33 cellular contexts compared by ENCODE assay signal in genomic region chr11:118111019-118111743, GRCh38. TPM values are rescaled to one million over a fixed set of nuclear protein-coding genes. Genes with fewer than 3 reads are reported as not detected.
DNase-seq lines count a peak whose midpoint lies in the region; ATAC-seq and TF ChIP-seq lines count a peak whose summit lies in the region.
"Had no signal": no experiment of that assay in that cellular context is flagged by ENCODE, and none has a peak within 500 bp of the region (broad histone marks: within the 10 kb centered on the region; RNA-seq: fewer than 3 reads in every experiment).

No MANE protein-coding gene starts in this region.

- no peak for ATAC-seq in PC-3
- no peak for ATAC-seq in stimulated activated effector memory CD8-positive, alpha-beta T cell treated with anti-CD3 and anti-CD28 coated beads, Interleukin-12 subunit alpha, Interleukin-12 subunit beta, amount 100 ng/mL, for 72 hours
- ATAC-seq: activated CD8-positive, alpha-beta T cell treated with anti-CD3 and anti-CD28 coated beads, Interleukin-2, amount 10 ng/mL, durations not matched to agents 7 days and 5 days; left ventricle myocardium superior had no signal

- POLR2A ChIA-PET in PC-3 (lab: Charles Lee; ENCODE audit: unreplicated experiment), result no interaction called here

- no peak overlapping the region for H3K4me3 Mint-ChIP-seq in stimulated activated effector memory CD8-positive, alpha-beta T cell treated with anti-CD3 and anti-CD28 coated beads, Interleukin-12 subunit alpha, Interleukin-12 subunit beta, amount 100 ng/mL, for 72 hours
- H3K4me3 Mint-ChIP-seq: activated CD8-positive, alpha-beta T cell treated with anti-CD3 and anti-CD28 coated beads, Interleukin-2, amount 10 ng/mL, durations not matched to agents 7 days and 5 days; activated naive CD8-positive, alpha-beta T cell; H9; nephron; T-helper 2 cell treated with Interferon-gamma antibody and Interleukin-4, amounts not matched to agents 5 μg/mL and 100 μg/mL, for 36 hours had no signal

- no peak overlapping the region for H3K4me2 ChIP-seq in PC-3 (ENCODE audit: low read length)
- no peak overlapping the region for H3K4me2 ChIP-seq in mammary epithelial cell (ENCODE audit: insufficient read depth, low read depth, low read length)

- H3K36me3 Mint-ChIP-seq in stimulated activated effector memory CD8-positive, alpha-beta T cell treated with anti-CD3 and anti-CD28 coated beads, Interleukin-12 subunit alpha, Interleukin-12 subunit beta, amount 100 ng/mL, for 72 hours, result no peaks in the 10 kb centered on the region
- H3K36me3 Mint-ChIP-seq: activated naive CD8-positive, alpha-beta T cell had no signal

- intact Hi-C loops in PC-3 (cut with micrococcal nuclease), result no loop called here
- intact Hi-C loops in mammary epithelial cell (cut with micrococcal nuclease), result no loop called here

- H3K9ac ChIP-seq in PC-3 (ENCODE audit: low read length), result no peak overlapping the region
- no peak overlapping the region for H3K9ac ChIP-seq in mammary epithelial cell (ENCODE audit: insufficient read depth, low read length)
- H3K9ac ChIP-seq: BLaER1 treated with 17β-estradiol and CSF1 and Interleukin-3, amounts not matched to agents 10 nM and 100 nM had no signal

- H3K36me3 ChIP-seq in PC-3 (ENCODE audit: low read depth, low read length) (no peaks in the 10 kb centered on the region), mammary epithelial cell (ENCODE audit: insufficient read depth, low read length) (no peaks in the 10 kb centered on the region)
- H3K36me3 ChIP-seq: BLaER1 treated with 17β-estradiol and CSF1 and Interleukin-3, amounts not matched to agents 10 nM and 100 nM; ovary; thyroid gland had no signal

- H3K27ac ChIP-seq in PC-3 (ENCODE audit: low read length) (no peak overlapping the region), mammary epithelial cell (ENCODE audit: insufficient read depth, low read depth, low read length) (no peak overlapping the region)
- H3K27ac ChIP-seq: BLaER1 treated with 17β-estradiol and CSF1 and Interleukin-3, amounts not matched to agents 10 nM and 100 nM; coronary artery; ovary; Peyer's patch; thyroid gland had no signal

- H3K9me3 ChIP-seq in PC-3 (ENCODE audit: low read length), result no peaks in the 10 kb centered on the region
- H3K9me3 ChIP-seq in mammary epithelial cell (replicated peaks; ENCODE audit: insufficient read depth, low read length), result no peaks in the 10 kb centered on the region
- H3K9me3 ChIP-seq: BLaER1 treated with 17β-estradiol and CSF1 and Interleukin-3, amounts not matched to agents 10 nM and 100 nM; ovary; Peyer's patch; thyroid gland had no signal

- no peaks in the 10 kb centered on the region for H4K20me1 ChIP-seq in PC-3 (ENCODE audit: low read length)
- no peaks in the 10 kb centered on the region for H4K20me1 ChIP-seq in mammary epithelial cell (ENCODE audit: insufficient read depth, low read length)
- H4K20me1 ChIP-seq: BLaER1 treated with 17β-estradiol and CSF1 and Interleukin-3, amounts not matched to agents 10 nM and 100 nM had no signal

- in situ Hi-C loops in mammary epithelial cell (cut with MboI; ENCODE audit: low sequenced_read_pairs in 2 of 2), result no loop called here

- H3K79me2 ChIP-seq in PC-3 (ENCODE audit: low read length), result no peaks in the 10 kb centered on the region
- no peaks in the 10 kb centered on the region for H3K79me2 ChIP-seq in mammary epithelial cell (ENCODE audit: insufficient read depth, low read length)

- peak overlapping the region; percentile 61 for H3K27ac Mint-ChIP-seq in stimulated activated effector memory CD8-positive, alpha-beta T cell treated with anti-CD3 and anti-CD28 coated beads, Interleukin-12 subunit alpha, Interleukin-12 subunit beta, amount 100 ng/mL, for 72 hours
- H3K27ac Mint-ChIP-seq: activated naive CD8-positive, alpha-beta T cell; activated T-helper 2 cell treated with anti-CD3 and anti-CD28 coated beads, Interferon-gamma antibody, Interleukin-2, Interleukin-4, amounts not matched to agents 10 μg/mL and 5 μg/mL and 100 μg/mL, durations not matched to agents 14 hours and 24 hours and 36 hours; T-helper 2 cell treated with Interferon-gamma antibody and Interleukin-4, amounts not matched to agents 5 μg/mL and 100 μg/mL, for 36 hours had no signal

- H3K4me3 ChIP-seq in PC-3 (ENCODE audit: low read length) (no peak overlapping the region), mammary epithelial cell (replicated peaks in 1 of 3; ENCODE audit: insufficient read depth in 1 of 3, low read depth in 2 of 3, low read length in 3 of 3) (no peak overlapping the region)
- H3K4me3 ChIP-seq: BLaER1 treated with 17β-estradiol and CSF1 and Interleukin-3, amounts not matched to agents 10 nM and 100 nM; coronary artery; ovary; Peyer's patch; skin epidermis; thyroid gland had no signal

- CTCF ChIA-PET in PC-3 (lab: Charles Lee) (no interaction called here), mammary epithelial cell (lab: Charles Lee; ENCODE audit: low non-redundant PET) (no interaction called here)

- no peak for TF ChIP-seq CTCF in PC-3 (conservative IDR thresholded peaks at IDR 0.05; ENCODE audit: low read depth, low read length)
- no peak for TF ChIP-seq CTCF in mammary epithelial cell (conservative IDR thresholded peaks at IDR 0.05 in 1 of 2, IDR thresholded peaks at IDR 0.05 in 1 of 2; ENCODE audit: extremely low read depth in 1 of 2, insufficient read depth in 1 of 2, low read depth in 1 of 2, low read length in 2 of 2)

- H3K27me3 ChIP-seq in PC-3 (ENCODE audit: low read length), result peaks cover 58% of the 10 kb centered on the region
- no peaks in the 10 kb centered on the region for H3K27me3 ChIP-seq in mammary epithelial cell (ENCODE audit: insufficient read depth, low read length)
- H3K27me3 ChIP-seq: BLaER1 treated with 17β-estradiol and CSF1 and Interleukin-3, amounts not matched to agents 10 nM and 100 nM; ovary; Peyer's patch; thyroid gland had no signal

- peaks cover 13% of the 10 kb centered on the region for H3K4me1 Mint-ChIP-seq in stimulated activated effector memory CD8-positive, alpha-beta T cell treated with anti-CD3 and anti-CD28 coated beads, Interleukin-12 subunit alpha, Interleukin-12 subunit beta, amount 100 ng/mL, for 72 hours

- no peaks in the 10 kb centered on the region for H3K9me2 ChIP-seq in PC-3 (replicated peaks; ENCODE audit: low read length)

- no peaks in the 10 kb centered on the region for H3F3A ChIP-seq in PC-3 (ENCODE audit: low read length, unreplicated experiment)

- no peaks in the 10 kb centered on the region for H3K4me1 ChIP-seq in PC-3 (ENCODE audit: insufficient read depth, low read length)
- peaks cover 7% of the 10 kb centered on the region for H3K4me1 ChIP-seq in mammary epithelial cell (ENCODE audit: insufficient read depth, low read length)
- H3K4me1 ChIP-seq: Peyer's patch, thyroid gland had no signal

- dilution Hi-C loops in mammary epithelial cell (cut with HindIII; ENCODE audit: low sequenced_read_pairs), result no loop called here

- BruUV-seq in PC-3 (replicated peaks; lab: Mats Ljungman, UMichigan) (no TSS peak), mammary epithelial cell (replicated peaks; lab: Mats Ljungman, UMichigan) (no TSS peak)

- 58% methylated on average over 7 of the region's 8 CpGs for WGBS in mammary epithelial cell (ENCODE audit: low coverage, missing lambda C conversion rate)

- DNase-seq in PC-3, result peak; percentile 39
- DNase-seq in mammary epithelial cell, result peak; percentile 20
- peak; percentile 53 for DNase-seq in mesenteric fat pad (ENCODE audit: low spot score)
- no peak for DNase-seq in stimulated activated effector memory CD8-positive, alpha-beta T cell treated with anti-CD3 and anti-CD28 coated beads, Interleukin-12 subunit alpha, Interleukin-12 subunit beta, amount 100 ng/mL, for 72 hours (ENCODE audit: low spot score in 2 of 2)
- DNase-seq in inferior parietal cortex (ENCODE audit: extremely low spot score), result no peak
- no peak for DNase-seq in DMS53 (lab: John Stamatoyannopoulos, UW)
- no peak for DNase-seq in stimulated activated naive CD4-positive, alpha-beta T cell treated with Interleukin-2 at 50 U/mL for 16 hours (lab: John Stamatoyannopoulos, UW)
- DNase-seq: activated CD4-positive, alpha-beta T cell treated with anti-CD3 and anti-CD28 coated beads for 4 hours; activated CD8-positive, alpha-beta T cell treated with anti-CD3 and anti-CD28 coated beads, Interleukin-2, amount 10 ng/mL, durations not matched to agents 7 days and 5 days; activated T-cell treated with anti-CD3 and anti-CD28 coated beads for 4 hours; DMS79; effector memory CD4-positive, alpha-beta T cell; glutamatergic neuron; H9; left ventricle myocardium superior; midbrain; NCI-H1417 treated with DMSO at 0.1 percent for 48 hours; NCI-H2081 treated with DMSO at 0.1 percent for 48 hours; NCI-H226; NCI-H748 treated with DMSO at 0.1 percent for 48 hours; ovary; SHP77 treated with DMSO at 0.1 percent for 48 hours; thyroid gland had no signal

- no peaks in the 10 kb centered on the region for H3K9me3 Mint-ChIP-seq in stimulated activated effector memory CD8-positive, alpha-beta T cell treated with anti-CD3 and anti-CD28 coated beads, Interleukin-12 subunit alpha, Interleukin-12 subunit beta, amount 100 ng/mL, for 72 hours
- H3K9me3 Mint-ChIP-seq: activated T-helper 2 cell treated with anti-CD3 and anti-CD28 coated beads, Interferon-gamma antibody, Interleukin-2, Interleukin-4, amounts not matched to agents 10 μg/mL and 5 μg/mL and 100 μg/mL, durations not matched to agents 14 hours and 24 hours and 36 hours; H9; nephron; T-helper 2 cell treated with Interferon-gamma antibody and Interleukin-4, amounts not matched to agents 5 μg/mL and 100 μg/mL, for 36 hours had no signal

- H2AFZ ChIP-seq in PC-3 (ENCODE audit: low read length) (no peak overlapping the region), mammary epithelial cell (ENCODE audit: low read depth, low read length) (no peak overlapping the region)

RNA-seq across cellular contexts. Expression of gene SMIM35, which starts 24.4 kb away (rescaled TPM):
- total RNA-seq in PC-3 (2014; rRNA removed) (not detected in 2 replicates), mammary epithelial cell (not detected), mesenteric fat pad (not detected)
- not detected for polyA plus RNA-seq in mammary epithelial cell
- polyA minus RNA-seq in mammary epithelial cell, result not detected
- total RNA-seq: epithelial cell of proximal tubule, H9, left ventricle myocardium superior, ovary, Peyer's patch, renal cortical epithelial cell, thyroid gland had no signal

RNA-seq across cellular contexts. Expression of gene TMPRSS4, which starts 34.3 kb away (rescaled TPM):
- total RNA-seq in PC-3 (2014; rRNA removed), result 1.5 and 1.7 TPM in 2 replicates
- total RNA-seq in mammary epithelial cell, result 1 to 10 TPM in 1 of 2 donors, under 1 TPM in 1; 0.67 to 2.9 TPM
- 5.6 TPM for polyA plus RNA-seq in mammary epithelial cell
- polyA minus RNA-seq in mammary epithelial cell, result 26.3 TPM
- total RNA-seq in mesenteric fat pad, result not detected
- total RNA-seq: activated T-helper 2 cell treated with anti-CD3 and anti-CD28 coated beads, Interferon-gamma antibody, Interleukin-2, Interleukin-4, amounts not matched to agents 10 μg/mL and 5 μg/mL and 100 μg/mL, durations not matched to agents 14 hours and 24 hours and 36 hours; H9; left ventricle myocardium superior had no signal
- polyA plus RNA-seq: ovary had no signal

RNA-seq across cellular contexts. Expression of gene SCN4B, which starts 41.4 kb away (rescaled TPM):
- not detected in 2 replicates for total RNA-seq in PC-3 (2014; rRNA removed)
- 10 to 100 TPM in 1 of 2 donors, 1 to 10 TPM in 1; 6.5 to 11.5 TPM for total RNA-seq in mammary epithelial cell
- 4.5 TPM for polyA plus RNA-seq in mammary epithelial cell
- polyA minus RNA-seq in mammary epithelial cell, result 12.9 TPM
- total RNA-seq in mesenteric fat pad, result 2.3 TPM

Comparison
In these comparisons a context has a peak if more than half of its experiments do, and no peak if none do; other contexts are left out.
1. DNase-seq: peak in PC-3 (single experiment), mammary epithelial cell (single experiment) and mesenteric fat pad (single experiment); none in stimulated activated effector memory CD8-positive, alpha-beta T cell treated with anti-CD3 and anti-CD28 coated beads, Interleukin-12 subunit alpha, Interleukin-12 subunit beta, amount 100 ng/mL, for 72 hours (0 of 2), inferior parietal cortex (single experiment), DMS53 (single experiment) and stimulated activated naive CD4-positive, alpha-beta T cell treated with Interleukin-2 at 50 U/mL for 16 hours (single experiment).